19 cellular contexts compared by ENCODE assay signal in the genomic region with DNA sequence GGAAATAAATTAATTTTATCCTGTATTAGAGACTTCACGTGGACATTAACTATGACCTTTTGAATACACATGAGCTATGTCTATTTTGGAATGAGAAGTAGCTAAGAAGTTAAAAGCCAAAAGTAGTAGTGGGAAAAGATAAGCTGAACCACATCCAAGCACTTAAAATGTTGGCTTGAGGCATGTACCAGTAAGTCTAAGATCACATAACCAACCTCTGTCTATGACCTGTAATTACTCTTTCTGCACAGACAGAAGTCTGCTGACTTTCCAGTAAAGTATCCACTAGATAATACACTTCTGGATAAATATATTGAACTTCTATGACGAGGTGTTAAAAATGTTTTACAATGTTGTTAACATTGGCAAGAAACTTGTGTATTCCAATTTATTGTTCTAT.
DNase-seq lines count a peak whose midpoint lies in the region; ATAC-seq, FAIRE-seq and TF ChIP-seq lines count a peak whose summit lies in the region.
"Had no signal": no experiment of that assay in that cellular context is flagged by ENCODE, and none has a peak within 500 bp of the region (broad histone marks: within the 10 kb centered on the region; RNA-seq: fewer than 3 reads in every experiment).

No MANE protein-coding gene starts in this region.

- WGBS in adrenal gland, 4 donors: 31 to 42% (median 34%) methylated on average over 2 of the region's 2 CpGs

- no peaks in the 10 kb centered on the region for H3K9me3 ChIP-seq in astrocyte (ENCODE audit: insufficient read depth, low read depth, low read length)
- H3K9me3 ChIP-seq in adrenal gland (replicated peaks in 1 of 3): no peaks in the 10 kb centered on the region
- H3K9me3 ChIP-seq: HAP-1 had no signal

- H3K4me1 Mint-ChIP-seq in astrocyte (ENCODE audit: low read depth, unreplicated experiment): no peaks in the 10 kb centered on the region
- H3K4me1 Mint-ChIP-seq: CD4-positive, alpha-beta memory T cell had no signal

- FAIRE-seq in astrocyte (lab: Jason Lieb, UNC): no peak
- FAIRE-seq: GM12891, GM18507, H54 had no signal

- H3K4me2 ChIP-seq in astrocyte (ENCODE audit: low read length): no peak overlapping the region

- H3K4me1 ChIP-seq in astrocyte (ENCODE audit: insufficient read depth, low read length) (no peaks in the 10 kb centered on the region), adrenal gland (replicated peaks in 1 of 2) (no peaks in the 10 kb centered on the region)
- H3K4me1 ChIP-seq: HAP-1 had no signal

- H3K36me3 Mint-ChIP-seq in astrocyte (ENCODE audit: low read depth, unreplicated experiment): no peaks in the 10 kb centered on the region
- H3K36me3 Mint-ChIP-seq: CD4-positive, alpha-beta memory T cell had no signal

- TF ChIP-seq CTCF in astrocyte (IDR thresholded peaks at IDR 0.05; ENCODE audit: insufficient read depth, low read depth, low read length) (no peak), adrenal gland (IDR thresholded peaks at IDR 0.05) (no peak)

- H3K27ac ChIP-seq in astrocyte (ENCODE audit: low read depth, low read length): no peak overlapping the region
- no peak overlapping the region for H3K27ac ChIP-seq in adrenal gland

- H3K36me3 ChIP-seq in astrocyte (ENCODE audit: insufficient read depth, low read length): no peaks in the 10 kb centered on the region
- H3K36me3 ChIP-seq in adrenal gland (replicated peaks in 1 of 2): no peaks in the 10 kb centered on the region
- H3K36me3 ChIP-seq: HAP-1 had no signal

- H3K9me3 Mint-ChIP-seq in astrocyte (ENCODE audit: unreplicated experiment): peaks cover 4% of the 10 kb centered on the region

- DNase-seq in left cardiac atrium (no peak), Right ventricle myocardium inferior (ENCODE audit: missing footprints) (no peak), NCI-H226 (peak; percentile 49), astrocyte (ENCODE audit: low read depth) (peak; percentile 4), adrenal gland (no peak), head of caudate nucleus (no peak)
- DNase-seq: C1 segment of cervical spinal cord; Calu3; CD4-positive, alpha-beta memory T cell; COR-L47; DMS53; DMS79 treated with DMSO at 0.1 percent for 48 hours; GF-D8; GOT3; HFFc6 had no signal

- intact Hi-C loops in left cardiac atrium (cut with DNase I) (no loop called here), Right ventricle myocardium inferior (cut with DNase I) (no loop called here), adrenal gland (cut with DNase I) (no loop called here), head of caudate nucleus (cut with DNase I) (no loop called here)

- H3K4me3 Mint-ChIP-seq in astrocyte (ENCODE audit: unreplicated experiment): no peak overlapping the region
- H3K4me3 Mint-ChIP-seq: CD4-positive, alpha-beta memory T cell; HFFc6 had no signal

- peaks cover 4% of the 10 kb centered on the region for H3K27me3 Mint-ChIP-seq in astrocyte (ENCODE audit: low read depth, unreplicated experiment)

- no peaks in the 10 kb centered on the region for H3K79me2 ChIP-seq in astrocyte (ENCODE audit: insufficient read depth, low read length)

- H3K9ac ChIP-seq in astrocyte (ENCODE audit: low read length): no peak overlapping the region

- H3K27me3 ChIP-seq in astrocyte (ENCODE audit: insufficient read depth, low read length): no peaks in the 10 kb centered on the region
- no peaks in the 10 kb centered on the region for H3K27me3 ChIP-seq in adrenal gland

- no peak overlapping the region for H2AFZ ChIP-seq in astrocyte (ENCODE audit: low read depth, low read length)

- no peak for TF ChIP-seq POLR2A in adrenal gland (IDR thresholded peaks at IDR 0.05)

- H3K27ac Mint-ChIP-seq in astrocyte (ENCODE audit: unreplicated experiment): no peak overlapping the region
- H3K27ac Mint-ChIP-seq: CD4-positive, alpha-beta memory T cell; HFFc6 had no signal

- ATAC-seq in left cardiac atrium: peak; percentile 47 to 80
- no peak for ATAC-seq in Right ventricle myocardium inferior

- H4K20me1 ChIP-seq in astrocyte (ENCODE audit: insufficient read depth, low read length): no peaks in the 10 kb centered on the region

- H3K4me3 ChIP-seq in astrocyte (ENCODE audit: insufficient read depth, low read depth, low read length) (no peak overlapping the region), adrenal gland (no peak overlapping the region)
- H3K4me3 ChIP-seq: HAP-1 had no signal

Comparison
In these comparisons a context has a peak if more than half of its experiments do, and no peak if none do; other contexts are left out.
1. DNase-seq: peak in NCI-H226 (single experiment) and astrocyte (single experiment); none in left cardiac atrium (single experiment), Right ventricle myocardium inferior (single experiment), adrenal gland (0 of 7) and head of caudate nucleus (0 of 42).